16 cellular contexts compared by ENCODE assay signal in genomic region chr6:138970159-138970558, GRCh38. TPM values are rescaled to one million over a fixed set of nuclear protein-coding genes. Genes with fewer than 3 reads are reported as not detected.
DNase-seq lines count a peak whose midpoint lies in the region; ATAC-seq and TF ChIP-seq lines count a peak whose summit lies in the region.
"Had no signal": no experiment of that assay in that cellular context is flagged by ENCODE, and none has a peak within 500 bp of the region (broad histone marks: within the 10 kb centered on the region; RNA-seq: fewer than 3 reads in every experiment).

No MANE protein-coding gene starts in this region.

- H3K9me3 ChIP-seq in left ventricle myocardium inferior (replicated peaks): no peaks in the 10 kb centered on the region
- H3K9me3 ChIP-seq in mammary epithelial cell (replicated peaks; ENCODE audit: insufficient read depth, low read length): no peaks in the 10 kb centered on the region
- H3K9me3 ChIP-seq in lower lobe of right lung: no peaks in the 10 kb centered on the region
- H3K9me3 ChIP-seq in upper lobe of right lung: no peaks in the 10 kb centered on the region
- H3K9me3 ChIP-seq in left lung: no peaks in the 10 kb centered on the region

- H3K4me1 ChIP-seq in left ventricle myocardium inferior: peaks cover 95% of the 10 kb centered on the region
- peaks cover 59% of the 10 kb centered on the region for H3K4me1 ChIP-seq in mammary epithelial cell (ENCODE audit: insufficient read depth, low read length)
- peaks cover 48% of the 10 kb centered on the region for H3K4me1 ChIP-seq in lower lobe of right lung
- peaks cover 38% of the 10 kb centered on the region for H3K4me1 ChIP-seq in upper lobe of right lung
- peaks cover 28 to 62% of the 10 kb centered on the region in 2 donors for H3K4me1 ChIP-seq in left lung

- no peak overlapping the region for H2AFZ ChIP-seq in mammary epithelial cell (ENCODE audit: low read depth, low read length)

- H3K9ac ChIP-seq in mammary epithelial cell (ENCODE audit: insufficient read depth, low read length): no peak overlapping the region

- H4K20me1 ChIP-seq in mammary epithelial cell (ENCODE audit: insufficient read depth, low read length): no peaks in the 10 kb centered on the region

- ATAC-seq in left ventricle myocardium superior: no peak
- no peak for ATAC-seq in lower lobe of right lung
- ATAC-seq in upper lobe of right lung: no peak
- no peak for ATAC-seq in HG03135 (IDR thresholded peaks at IDR 0.05; ENCODE audit: unreplicated experiment)
- no peak for ATAC-seq in left lung

- H3K27ac ChIP-seq in left ventricle myocardium inferior (replicated peaks) (peak overlapping the region; percentile 69), mammary epithelial cell (ENCODE audit: insufficient read depth, low read depth, low read length) (peak overlapping the region; percentile 93), lower lobe of right lung (peak overlapping the region; percentile 44), upper lobe of right lung (peak overlapping the region; percentile 33), left lung (peak overlapping the region in 1 of 2 donors; percentile 82)
- H3K27ac ChIP-seq: cardiac muscle cell had no signal

- H3K4me3 ChIP-seq in left ventricle myocardium inferior (no peak overlapping the region), mammary epithelial cell (replicated peaks in 1 of 3; ENCODE audit: insufficient read depth in 1 of 3, low read depth in 2 of 3, low read length in 3 of 3) (no peak overlapping the region), lower lobe of right lung (no peak overlapping the region), upper lobe of right lung (no peak overlapping the region), left lung (no peak overlapping the region)
- H3K4me3 ChIP-seq: cardiac muscle cell had no signal

- in situ Hi-C loops in mammary epithelial cell (cut with MboI; ENCODE audit: low sequenced_read_pairs in 2 of 2): no loop called here

- peak overlapping the region; percentile 73 for H3K4me2 ChIP-seq in mammary epithelial cell (ENCODE audit: insufficient read depth, low read depth, low read length)

- H3K36me3 ChIP-seq in left ventricle myocardium inferior (no peaks in the 10 kb centered on the region), mammary epithelial cell (ENCODE audit: insufficient read depth, low read length) (no peaks in the 10 kb centered on the region), lower lobe of right lung (no peaks in the 10 kb centered on the region), upper lobe of right lung (no peaks in the 10 kb centered on the region), left lung (no peaks in the 10 kb centered on the region)
- H3K36me3 ChIP-seq: cardiac muscle cell had no signal

- no TSS peak for BruUV-seq in mammary epithelial cell (replicated peaks; lab: Mats Ljungman, UMichigan)

- TF ChIP-seq CTCF in left ventricle myocardium inferior (IDR thresholded peaks at IDR 0.05; ENCODE audit: borderline replicate concordance) (no peak), mammary epithelial cell (conservative IDR thresholded peaks at IDR 0.05 in 1 of 2, IDR thresholded peaks at IDR 0.05 in 1 of 2; ENCODE audit: extremely low read depth in 1 of 2, insufficient read depth in 1 of 2, low read depth in 1 of 2, low read length in 2 of 2) (no peak), lower lobe of right lung (IDR thresholded peaks at IDR 0.05) (no peak), upper lobe of right lung (IDR thresholded peaks at IDR 0.05) (no peak), left lung (IDR thresholded peaks at IDR 0.05) (no peak)

- CTCF ChIA-PET in mammary epithelial cell (lab: Charles Lee; ENCODE audit: low non-redundant PET): no interaction called here

- DNase-seq in left ventricle myocardium inferior (no peak), left ventricle myocardium superior (no peak), mammary epithelial cell (no peak), lower lobe of right lung (no peak), upper lobe of right lung (no peak), activated T-cell treated with anti-CD3 and anti-CD28 coated beads for 4 hours (no peak), left lung (no peak)
- DNase-seq: activated gamma-delta T cell; head of caudate nucleus; kidney glomerular epithelial cell; MM.1S; naive thymus-derived CD4-positive, alpha-beta T cell; NCI-H2171; stimulated activated CD4-positive, alpha-beta T cell treated with anti-CD3 and anti-CD28 coated beads, Interleukin-4, amount 100 ng/mL, for 1 hour had no signal

- dilution Hi-C loops in mammary epithelial cell (cut with HindIII; ENCODE audit: low sequenced_read_pairs): no loop called here

- WGBS in mammary epithelial cell (ENCODE audit: low coverage, missing lambda C conversion rate): 92% methylated on average over 3 of the region's 3 CpGs

- intact Hi-C loops in left ventricle myocardium inferior (cut with micrococcal nuclease): no loop called here
- intact Hi-C loops in left ventricle myocardium superior (cut with micrococcal nuclease): no loop called here
- intact Hi-C loops in mammary epithelial cell (cut with micrococcal nuclease): no loop called here
- intact Hi-C loops in lower lobe of right lung (cut with DNase I): no loop called here
- intact Hi-C loops in upper lobe of right lung (cut with DNase I): no loop called here
- intact Hi-C loops in left lung (cut with DNase I): no loop called here

- peaks cover 95% of the 10 kb centered on the region for H3K79me2 ChIP-seq in mammary epithelial cell (ENCODE audit: insufficient read depth, low read length)

- H3K27me3 ChIP-seq in left ventricle myocardium inferior (ENCODE audit: low read depth) (no peaks in the 10 kb centered on the region), mammary epithelial cell (ENCODE audit: insufficient read depth, low read length) (no peaks in the 10 kb centered on the region), lower lobe of right lung (ENCODE audit: low read depth) (no peaks in the 10 kb centered on the region), upper lobe of right lung (no peaks in the 10 kb centered on the region), left lung (no peaks in the 10 kb centered on the region)
- H3K27me3 ChIP-seq: cardiac muscle cell had no signal

RNA-seq across cellular contexts. Expression of gene REPS1, which starts 17.9 kb away (rescaled TPM):
- total RNA-seq in left ventricle myocardium inferior: 30.6 TPM
- total RNA-seq in left ventricle myocardium superior: 31.1 TPM
- 10 to 100 TPM; 39.5 to 55.8 TPM for total RNA-seq in mammary epithelial cell
- polyA plus RNA-seq in mammary epithelial cell: 45.8 TPM
- 55.7 TPM for polyA minus RNA-seq in mammary epithelial cell
- 39.1 TPM for total RNA-seq in lower lobe of right lung
- total RNA-seq in upper lobe of right lung: 35.4 TPM
- 10 to 100 TPM; 29.3 to 31.8 TPM for total RNA-seq in left lung

RNA-seq across cellular contexts. Expression of gene ABRACL, which starts 58.4 kb away (rescaled TPM):
- total RNA-seq in left ventricle myocardium inferior: 4.3 TPM
- total RNA-seq in left ventricle myocardium superior: 7.1 TPM
- 10 to 100 TPM; 42.5 to 50.4 TPM for total RNA-seq in mammary epithelial cell
- polyA plus RNA-seq in mammary epithelial cell: 65.2 TPM
- polyA minus RNA-seq in mammary epithelial cell: 9.5 TPM
- total RNA-seq in lower lobe of right lung: 42.4 TPM
- total RNA-seq in upper lobe of right lung: 32.0 TPM
- total RNA-seq in left lung: 10 to 100 TPM; 39.1 to 40.2 TPM
